Comparison of ENCODE assay signal across 22 cellular contexts in the genomic region with DNA sequence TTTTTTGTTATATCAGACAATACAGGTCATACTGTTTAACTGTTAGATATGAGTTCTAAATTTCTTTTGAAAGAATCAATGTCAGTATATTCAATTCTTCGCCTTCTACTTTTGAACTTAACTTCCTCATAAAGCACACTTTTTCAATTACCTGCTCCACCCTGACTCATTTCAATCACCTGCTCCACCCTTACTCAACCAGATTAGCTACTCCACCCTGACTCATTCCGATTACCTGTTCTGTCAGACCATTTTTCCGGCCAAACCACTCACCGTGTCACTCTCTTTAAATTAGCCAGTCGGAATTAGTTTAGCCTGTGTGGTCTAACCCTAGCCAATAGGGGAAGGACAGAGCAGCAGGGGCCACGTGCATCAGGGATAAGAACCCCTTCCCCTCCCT.
"Had no signal": no experiment of that assay in that cellular context is flagged by ENCODE, and none has a peak within 500 bp of the region (broad histone marks: within the 10 kb centered on the region; RNA-seq: fewer than 3 reads in every experiment).

No MANE protein-coding gene starts in this region.

- H3K27me3 ChIP-seq: brain microvascular endothelial cell had no signal

- H3K9me3 Mint-ChIP-seq: activated CD4-positive, alpha-beta memory T cell treated with anti-CD3 and anti-CD28 coated beads, Interleukin-2, amount 10 ng/mL, durations not matched to agents 7 days and 5 days; activated CD4-positive, alpha-beta T cell treated with anti-CD3 and anti-CD28 coated beads, Interleukin-2, amount 10 ng/mL, durations not matched to agents 7 days and 5 days; activated naive CD4-positive, alpha-beta T cell treated with anti-CD3 and anti-CD28 coated beads for 36 hours; activated T-helper 17 cell treated with anti-CD3 and anti-CD28 coated beads, Interleukin-2, amount 50 U/mL, for 72 hours; T-cell had no signal

- H3K4me1 Mint-ChIP-seq: activated CD4-positive, alpha-beta memory T cell treated with anti-CD3 and anti-CD28 coated beads, Interleukin-2, amount 10 ng/mL, durations not matched to agents 7 days and 5 days; activated CD4-positive, alpha-beta T cell treated with anti-CD3 and anti-CD28 coated beads, Interleukin-2, amount 10 ng/mL, durations not matched to agents 7 days and 5 days; activated T-helper 17 cell treated with anti-CD3 and anti-CD28 coated beads, Interleukin-2, amount 50 U/mL, for 72 hours; T-cell had no signal

- H3K27ac ChIP-seq: brain microvascular endothelial cell, PC-9, SK-N-MC, VCaP had no signal

- H3K27me3 Mint-ChIP-seq: activated CD4-positive, alpha-beta memory T cell treated with anti-CD3 and anti-CD28 coated beads, Interleukin-2, amount 10 ng/mL, durations not matched to agents 7 days and 5 days; activated CD4-positive, alpha-beta T cell treated with anti-CD3 and anti-CD28 coated beads, Interleukin-2, amount 10 ng/mL, durations not matched to agents 7 days and 5 days; activated naive CD8-positive, alpha-beta T cell; activated T-helper 17 cell treated with anti-CD3 and anti-CD28 coated beads, Interleukin-2, amount 50 U/mL, for 72 hours; T-cell had no signal

- H3K4me3 Mint-ChIP-seq: activated CD4-positive, alpha-beta memory T cell treated with anti-CD3 and anti-CD28 coated beads, Interleukin-2, amount 10 ng/mL, durations not matched to agents 7 days and 5 days; activated CD4-positive, alpha-beta T cell treated with anti-CD3 and anti-CD28 coated beads, Interleukin-2, amount 10 ng/mL, durations not matched to agents 7 days and 5 days; activated naive CD4-positive, alpha-beta T cell treated with anti-CD3 and anti-CD28 coated beads for 36 hours; activated naive CD8-positive, alpha-beta T cell; activated T-helper 17 cell treated with anti-CD3 and anti-CD28 coated beads, Interleukin-2, amount 50 U/mL, for 72 hours; T-cell had no signal

- H2AFZ ChIP-seq: PC-9 had no signal

- H3K36me3 Mint-ChIP-seq: activated naive CD8-positive, alpha-beta T cell; T-cell had no signal

- H3K4me2 ChIP-seq: PC-9 had no signal

- H3K4me3 ChIP-seq: PC-9, SK-N-MC had no signal

- ATAC-seq: activated T-helper 17 cell treated with anti-CD3 and anti-CD28 coated beads, Interleukin-2, amount 50 U/mL, for 72 hours; Right ventricle myocardium inferior; T-cell had no signal

- DNase-seq: activated CD4-positive, alpha-beta memory T cell treated with anti-CD3 and anti-CD28 coated beads, Interleukin-2, amount 10 ng/mL, durations not matched to agents 7 days and 5 days; activated CD4-positive, alpha-beta T cell treated with anti-CD3 and anti-CD28 coated beads, Interleukin-2, amount 10 ng/mL, durations not matched to agents 7 days and 5 days; activated CD4-positive, CD25-positive, alpha-beta regulatory T cell; activated gamma-delta T cell; activated naive CD4-positive, alpha-beta T cell treated with anti-CD3 and anti-CD28 coated beads for 36 hours; activated T-cell treated with anti-CD3 and anti-CD28 coated beads for 4 hours; activated T-cell treated with anti-CD3 and anti-CD28 coated beads, Interleukin-2, amount 50 U/mL, for 48 hours; brain microvascular endothelial cell; caudate nucleus; MM.1S; NCI-H146; NCI-H187 treated with DMSO at 0.1 percent for 48 hours; NCI-H2081 treated with DMSO at 0.1 percent for 48 hours; NCI-H446; NCI-H524; PC-9; T-cell had no signal

- H3K27ac Mint-ChIP-seq: activated CD4-positive, alpha-beta memory T cell treated with anti-CD3 and anti-CD28 coated beads, Interleukin-2, amount 10 ng/mL, durations not matched to agents 7 days and 5 days; activated CD4-positive, alpha-beta T cell treated with anti-CD3 and anti-CD28 coated beads, Interleukin-2, amount 10 ng/mL, durations not matched to agents 7 days and 5 days; activated naive CD4-positive, alpha-beta T cell treated with anti-CD3 and anti-CD28 coated beads for 36 hours; activated naive CD8-positive, alpha-beta T cell; activated T-helper 17 cell treated with anti-CD3 and anti-CD28 coated beads, Interleukin-2, amount 50 U/mL, for 72 hours; T-cell had no signal

- H3K36me3 ChIP-seq: brain microvascular endothelial cell had no signal
